ENCODE assay signal across 24 cellular contexts in the genomic region with DNA sequence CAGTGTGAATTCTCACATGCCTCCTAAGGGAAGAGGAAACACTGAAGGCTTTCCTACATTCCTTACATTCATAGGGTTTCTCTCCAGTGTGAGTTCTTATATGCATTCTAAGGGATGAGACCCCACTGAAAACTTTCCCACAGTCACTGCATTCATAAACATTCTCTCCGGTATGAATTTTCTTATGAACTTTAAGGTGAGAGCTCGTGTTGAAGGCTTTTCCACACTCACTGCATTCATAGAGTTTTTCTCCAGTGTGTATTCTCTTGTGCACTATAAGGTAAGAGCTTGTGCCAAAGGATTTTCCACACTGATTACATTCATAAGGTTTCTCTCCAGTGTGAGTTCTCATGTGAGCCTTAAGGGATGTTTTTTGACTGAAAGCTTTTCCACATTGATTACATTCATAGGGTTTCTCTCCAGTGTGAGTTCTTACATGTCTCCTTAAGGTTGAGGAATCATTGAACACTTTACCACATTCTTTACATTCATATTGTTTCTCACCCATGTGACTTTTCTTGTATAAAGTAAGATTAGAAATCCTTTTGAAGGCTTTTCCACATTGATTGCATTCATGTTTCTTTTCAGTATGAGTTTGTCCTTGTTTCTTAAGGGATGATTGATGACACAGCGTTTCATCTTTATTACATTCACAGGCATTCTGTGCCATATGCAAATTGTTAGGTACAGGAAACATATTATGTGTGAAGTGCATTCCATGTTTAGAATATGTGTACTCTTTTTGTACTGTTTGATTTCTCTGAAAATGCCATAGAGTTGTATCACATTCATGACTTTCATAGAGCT. TPM values are rescaled to one million over a fixed set of nuclear protein-coding genes. Genes with fewer than 3 reads are reported as not detected.
DNase-seq lines count a peak whose midpoint lies in the region; ATAC-seq and TF ChIP-seq lines count a peak whose summit lies in the region.
"Had no signal": no experiment of that assay in that cellular context is flagged by ENCODE, and none has a peak within 500 bp of the region (broad histone marks: within the 10 kb centered on the region; RNA-seq: fewer than 3 reads in every experiment).

No MANE protein-coding gene starts in this region.

- ATAC-seq in GM23338, result no peak
- no peak for ATAC-seq in HG03521 (IDR thresholded peaks at IDR 0.05; ENCODE audit: unreplicated experiment)
- ATAC-seq: left ventricle myocardium superior, Right ventricle myocardium inferior had no signal

- H3K9me3 Mint-ChIP-seq in GM23338 (peaks cover 97% of the 10 kb centered on the region), H9 (peaks cover 91 to 95% of the 10 kb centered on the region in 2 experiments)

- H3K4me1 ChIP-seq in BLaER1 (no peaks in the 10 kb centered on the region), GM23338 (ENCODE audit: insufficient read depth) (no peaks in the 10 kb centered on the region), adipocyte (ENCODE audit: control insufficient read depth, insufficient read depth, low read length) (no peaks in the 10 kb centered on the region), H9 (ENCODE audit: insufficient read depth, low read length) (no peaks in the 10 kb centered on the region)
- H3K4me1 ChIP-seq: esophagus squamous epithelium, sigmoid colon, upper lobe of left lung had no signal

- no peaks in the 10 kb centered on the region for H3K4me1 Mint-ChIP-seq in GM23338
- H3K4me1 Mint-ChIP-seq in H9, result no peaks in the 10 kb centered on the region
- H3K4me1 Mint-ChIP-seq: activated naive CD4-positive, alpha-beta T cell treated with anti-CD3 and anti-CD28 coated beads, Interleukin-2, amount 50 U/mL, for 24 hours had no signal

- H2AK5ac ChIP-seq in H9 (ENCODE audit: insufficient read length, low read length), result no peak overlapping the region

- H4K20me1 ChIP-seq in BLaER1 (no peaks in the 10 kb centered on the region), GM23338 (replicated peaks; ENCODE audit: insufficient read depth) (no peaks in the 10 kb centered on the region), H9 (ENCODE audit: control insufficient read depth, insufficient read depth, insufficient read length) (no peaks in the 10 kb centered on the region)

- H3K4me2 ChIP-seq in BLaER1 (no peak overlapping the region), GM23338 (no peak overlapping the region), H9 (ENCODE audit: insufficient read depth, insufficient read length, low read length) (no peak overlapping the region)

- H3K27me3 ChIP-seq in BLaER1, result no peaks in the 10 kb centered on the region
- no peaks in the 10 kb centered on the region for H3K27me3 ChIP-seq in GM23338 (ENCODE audit: insufficient read depth)
- no peaks in the 10 kb centered on the region for H3K27me3 ChIP-seq in adipocyte (replicated peaks; ENCODE audit: control insufficient read depth, insufficient read depth, low read length)
- H3K27me3 ChIP-seq in H9 (ENCODE audit: insufficient read depth, low read length), result no peaks in the 10 kb centered on the region
- H3K27me3 ChIP-seq: brain microvascular endothelial cell, esophagus squamous epithelium, sigmoid colon, upper lobe of left lung had no signal

- H3K27me3 Mint-ChIP-seq in GM23338 (ENCODE audit: insufficient read depth, low read depth, poor library complexity) (peaks cover 9% of the 10 kb centered on the region), H9 (ENCODE audit: low read depth) (peaks cover 2% of the 10 kb centered on the region)
- H3K27me3 Mint-ChIP-seq: activated CD4-positive, alpha-beta memory T cell treated with anti-CD3 and anti-CD28 coated beads for 36 hours; activated naive CD4-positive, alpha-beta T cell treated with anti-CD3 and anti-CD28 coated beads, Interleukin-2, amount 50 U/mL, for 24 hours; activated T-cell treated with anti-CD3 and anti-CD28 coated beads, Interleukin-2, amount 50 U/mL, for 24 hours; stimulated activated naive CD8-positive, alpha-beta T cell treated with anti-CD3 and anti-CD28 coated beads, Interleukin-15, Interleukin-2, amounts not matched to agents 100 ng/mL and 50 ng/mL, for 24 hours had no signal

- peak; percentile 1 for DNase-seq in GM23338 (ENCODE audit: low spot score)
- no peak for DNase-seq in adipocyte (ENCODE audit: low read depth)
- peak; percentile 2 for DNase-seq in iris pigment epithelial cell (ENCODE audit: low read depth)
- DNase-seq in stimulated activated CD4-positive, alpha-beta T cell treated with anti-CD3 and anti-CD28 coated beads, Interleukin-4, amount 100 ng/mL, for 24 hours, result no peak
- no peak for DNase-seq in H9
- DNase-seq in NCI-H1092 treated with DMSO at 0.1 percent for 48 hours (lab: John Stamatoyannopoulos, UW), result no peak
- DNase-seq: activated CD4-positive, alpha-beta memory T cell treated with anti-CD3 and anti-CD28 coated beads for 36 hours; activated T-cell treated with anti-CD3 and anti-CD28 coated beads, Interleukin-2, amount 50 U/mL, for 24 hours; brain microvascular endothelial cell; COR-L47; esophagus squamous epithelium; GDM1; left ventricle myocardium superior; NCI-H1436 treated with DMSO at 0.1 percent for 48 hours; NCI-H345; sigmoid colon; stimulated activated CD4-positive, alpha-beta T cell treated with anti-CD3 and anti-CD28 coated beads, Interleukin-1b, Interleukin-23, amount 100 ng/mL, for 48 hours; T-helper 1 cell; upper lobe of left lung had no signal

- no peak overlapping the region for H3K4ac ChIP-seq in H9 (ENCODE audit: low read depth, low read length)

- H3K27ac ChIP-seq in BLaER1 (no peak overlapping the region), GM23338 (ENCODE audit: low read depth) (no peak overlapping the region), H9 (ENCODE audit: insufficient read length, low read depth, low read length) (no peak overlapping the region)
- H3K27ac ChIP-seq: brain microvascular endothelial cell, esophagus squamous epithelium, sigmoid colon, upper lobe of left lung had no signal

- H3K79me2 ChIP-seq in GM23338 (replicated peaks; ENCODE audit: insufficient read depth) (peaks cover 59% of the 10 kb centered on the region), H9 (ENCODE audit: insufficient read depth, low read length) (no peaks in the 10 kb centered on the region; the same call in 1 of the 2 replicates)

- TF ChIP-seq CTCF in GM23338 (conservative IDR thresholded peaks at IDR 0.05; ENCODE audit: low read depth in 2 of 2) (no peak), H9 (conservative IDR thresholded peaks at IDR 0.05) (no peak)

- no peak overlapping the region for H2BK5ac ChIP-seq in H9 (ENCODE audit: insufficient read length, low read length)

- no peak overlapping the region for H4K8ac ChIP-seq in H9 (replicated peaks; ENCODE audit: insufficient read length, low read depth, low read length)

- no peak overlapping the region for H2BK120ac ChIP-seq in H9 (ENCODE audit: low read depth, low read length, poor library complexity, severe bottlenecking)

- no peaks in the 10 kb centered on the region for H3K9me2 ChIP-seq in GM23338 (ENCODE audit: insufficient read depth)

- no peak overlapping the region for H3K14ac ChIP-seq in H9 (ENCODE audit: insufficient read depth, low read length)

- H2AFZ ChIP-seq in GM23338 (no peak overlapping the region), H9 (ENCODE audit: low read length) (no peak overlapping the region)

- H3K36me3 ChIP-seq in BLaER1, result peaks cover 92% of the 10 kb centered on the region
- H3K36me3 ChIP-seq in GM23338 (ENCODE audit: insufficient read depth), result peaks cover 89% of the 10 kb centered on the region
- peaks cover 73% of the 10 kb centered on the region for H3K36me3 ChIP-seq in adipocyte (ENCODE audit: control insufficient read depth, insufficient read depth, low read length, severe bottlenecking)

- H3K36me3 Mint-ChIP-seq in GM23338 (ENCODE audit: low read depth) (peaks cover 98% of the 10 kb centered on the region), H9 (ENCODE audit: insufficient read depth in 1 of 3, low read depth in 3 of 3) (peaks cover 82 to 97% (median 92%) of the 10 kb centered on the region in 3 experiments)

- H3K9me3 ChIP-seq in BLaER1 (peaks cover 99% of the 10 kb centered on the region), adipocyte (ENCODE audit: control insufficient read depth, low read length) (peaks cover 100% of the 10 kb centered on the region), H9 (ENCODE audit: control insufficient read depth, low read depth, low read length) (peaks cover 98% of the 10 kb centered on the region)

- H3K79me1 ChIP-seq in H9 (ENCODE audit: insufficient read depth, low read depth, low read length, poor library complexity, severe bottlenecking), result peaks cover 3% of the 10 kb centered on the region

- H2BK20ac ChIP-seq in H9 (ENCODE audit: low read depth, low read length, poor library complexity, severe bottlenecking), result no peak overlapping the region

- no peak overlapping the region for H4K91ac ChIP-seq in H9 (ENCODE audit: insufficient read length, low read depth, low read length)

- H3K23me2 ChIP-seq in H9 (ENCODE audit: insufficient read length, low read depth, low read length, poor library complexity, severe bottlenecking), result no peaks in the 10 kb centered on the region

- H2BK15ac ChIP-seq in H9 (ENCODE audit: low read depth, low read length), result no peak overlapping the region

- H3K4me3 ChIP-seq in BLaER1 (peak overlapping the region; percentile 16; the same call in 1 of the 2 replicates), GM23338 (peak overlapping the region; percentile 2; the same call in 1 of the 2 replicates), adipocyte (ENCODE audit: low read length) (peak overlapping the region; percentile 72)
- H3K4me3 ChIP-seq: sigmoid colon, upper lobe of left lung had no signal

- H3K4me3 Mint-ChIP-seq in GM23338, result no peak overlapping the region
- H3K4me3 Mint-ChIP-seq in H9, result no peak overlapping the region
- H3K4me3 Mint-ChIP-seq: activated CD4-positive, alpha-beta memory T cell treated with anti-CD3 and anti-CD28 coated beads for 36 hours; activated naive CD4-positive, alpha-beta T cell treated with anti-CD3 and anti-CD28 coated beads, Interleukin-2, amount 50 U/mL, for 24 hours; activated T-cell treated with anti-CD3 and anti-CD28 coated beads, Interleukin-2, amount 50 U/mL, for 24 hours; stimulated activated naive CD8-positive, alpha-beta T cell treated with anti-CD3 and anti-CD28 coated beads, Interleukin-15, Interleukin-2, amounts not matched to agents 100 ng/mL and 50 ng/mL, for 24 hours had no signal

- no CpG with 5 or more reads among the region's 3 CpGs for WGBS in H9 (ENCODE audit: extremely low coverage, insufficient read length, low lambda C conversion rate)

- H3K23ac ChIP-seq in H9 (ENCODE audit: insufficient read length, low read depth, low read length), result no peak overlapping the region

- no peak overlapping the region for H2BK12ac ChIP-seq in H9 (ENCODE audit: insufficient read length, low read depth, low read length)

- no peak overlapping the region for H3K27ac Mint-ChIP-seq in GM23338
- no peak overlapping the region for H3K27ac Mint-ChIP-seq in H9
- H3K27ac Mint-ChIP-seq: activated CD4-positive, alpha-beta memory T cell treated with anti-CD3 and anti-CD28 coated beads for 36 hours; activated naive CD4-positive, alpha-beta T cell treated with anti-CD3 and anti-CD28 coated beads, Interleukin-2, amount 50 U/mL, for 24 hours; activated T-cell treated with anti-CD3 and anti-CD28 coated beads, Interleukin-2, amount 50 U/mL, for 24 hours; stimulated activated naive CD8-positive, alpha-beta T cell treated with anti-CD3 and anti-CD28 coated beads, Interleukin-15, Interleukin-2, amounts not matched to agents 100 ng/mL and 50 ng/mL, for 24 hours had no signal

- H4K5ac ChIP-seq in H9 (ENCODE audit: insufficient read length, low read depth, low read length), result no peak overlapping the region

- no peak overlapping the region for H3K18ac ChIP-seq in H9 (ENCODE audit: insufficient read length, low read depth, low read length)

- no peaks in the 10 kb centered on the region for H3F3A ChIP-seq in GM23338 (replicated peaks; ENCODE audit: low read depth)

- H3T11ph ChIP-seq in H9 (ENCODE audit: low read length), result no peak overlapping the region

- no peak overlapping the region for H3K56ac ChIP-seq in H9 (ENCODE audit: insufficient read length, low read depth, low read length)

- H3K9ac ChIP-seq in BLaER1, result no peak overlapping the region
- no peak overlapping the region for H3K9ac ChIP-seq in adipocyte (ENCODE audit: low read length)
- no peak overlapping the region for H3K9ac ChIP-seq in H9 (ENCODE audit: extremely low read depth, insufficient read length, low read length)

RNA-seq across cellular contexts. Expression of gene ZNF891, which starts 9.5 kb away (rescaled TPM):
- total RNA-seq in GM23338 (2014; rRNA removed; shearing (Covaris generic)), result 5.4 and 5.5 TPM in 2 replicates
- polyA plus RNA-seq in GM23338 (2016; fragmentation: Nextera tagmentation; extraction: Ambion mirVana), result 1.6 and 1.8 TPM in 2 replicates
- total RNA-seq in H9 (2021), result 1.7 and 2.1 TPM in 2 replicates

RNA-seq across cellular contexts. Expression of gene ZNF10, which starts 9.8 kb away (rescaled TPM):
- 10.3 and 18.5 TPM in 2 replicates for total RNA-seq in GM23338 (2014; rRNA removed; shearing (Covaris generic))
- 7.3 and 8.2 TPM in 2 replicates for polyA plus RNA-seq in GM23338 (2016; fragmentation: Nextera tagmentation; extraction: Ambion mirVana)
- total RNA-seq in H9 (2021), result 15.3 and 17.3 TPM in 2 replicates

RNA-seq across cellular contexts. Expression of gene ZNF140, which starts 39.9 kb away (rescaled TPM):
- total RNA-seq in GM23338 (2014; rRNA removed; shearing (Covaris generic)), result 11.0 and 15.4 TPM in 2 replicates
- polyA plus RNA-seq in GM23338 (2016; fragmentation: Nextera tagmentation; extraction: Ambion mirVana), result 13.4 and 16.2 TPM in 2 replicates
- total RNA-seq in H9 (2021), result 19.2 and 21.7 TPM in 2 replicates

Comparison
In these comparisons a context has a peak if more than half of its experiments do, and no peak if none do; other contexts are left out.
1. H3K4me3 ChIP-seq: peak in every context shown above with its lines; median percentile 72 in adipocyte; 16 in BLaER1; 2 in GM23338.
2. DNase-seq: peak in GM23338 (single experiment) and iris pigment epithelial cell (single experiment); none in adipocyte (single experiment), stimulated activated CD4-positive, alpha-beta T cell treated with anti-CD3 and anti-CD28 coated beads, Interleukin-4, amount 100 ng/mL, for 24 hours (single experiment), H9 (single experiment) and NCI-H1092 treated with DMSO at 0.1 percent for 48 hours (single experiment).